Comparison of ENCODE assay signal across 15 cellular contexts in the genomic region with DNA sequence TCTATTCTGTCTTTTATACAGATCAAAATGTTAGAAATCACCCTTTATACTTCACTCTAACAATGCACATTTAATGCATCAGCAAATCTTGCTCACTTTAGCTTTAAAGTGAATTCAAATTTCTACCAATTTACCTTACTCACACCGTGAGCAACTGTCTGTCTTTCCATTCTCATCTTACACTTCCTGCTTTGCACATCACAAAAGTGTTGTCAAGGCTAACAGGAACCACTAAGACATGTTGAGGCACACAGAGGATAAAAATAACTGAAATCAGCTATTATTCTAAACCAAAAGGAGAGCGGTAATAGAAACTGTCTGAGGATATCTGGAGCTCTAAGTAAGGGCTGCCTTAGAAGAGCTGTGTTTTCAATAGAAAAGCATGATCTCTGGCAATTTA.
DNase-seq lines count a peak whose midpoint lies in the region; ATAC-seq and TF ChIP-seq lines count a peak whose summit lies in the region.
"Had no signal": no experiment of that assay in that cellular context is flagged by ENCODE, and none has a peak within 500 bp of the region (broad histone marks: within the 10 kb centered on the region; RNA-seq: fewer than 3 reads in every experiment).

No MANE protein-coding gene starts in this region.

- no peaks in the 10 kb centered on the region for H3K27me3 ChIP-seq in MM.1S (replicated peaks; ENCODE audit: insufficient read depth, low read length)
- H3K27me3 ChIP-seq in SU-DHL-6 (ENCODE audit: low read length): no peaks in the 10 kb centered on the region
- H3K27me3 ChIP-seq in foreskin keratinocyte: no peaks in the 10 kb centered on the region
- no peaks in the 10 kb centered on the region for H3K27me3 ChIP-seq in neuronal stem cell (ENCODE audit: control insufficient read depth in 3 of 3, insufficient read depth in 3 of 3, low read depth in 1 of 3, low read length in 3 of 3)
- H3K27me3 ChIP-seq in tibial artery: no peaks in the 10 kb centered on the region

- no peak overlapping the region for H4K91ac ChIP-seq in neuronal stem cell (ENCODE audit: low read depth, low read length, poor library complexity)

- H3F3A ChIP-seq in MM.1S (ENCODE audit: insufficient read depth, low read length): no peaks in the 10 kb centered on the region
- no peaks in the 10 kb centered on the region for H3F3A ChIP-seq in SU-DHL-6 (ENCODE audit: insufficient read depth)

- no peak overlapping the region for H2BK120ac ChIP-seq in neuronal stem cell (ENCODE audit: low read depth, low read length)

- H4K20me1 ChIP-seq in MM.1S (ENCODE audit: insufficient read depth, low read length) (no peaks in the 10 kb centered on the region), SU-DHL-6 (ENCODE audit: low read depth, low read length) (no peaks in the 10 kb centered on the region)

- ATAC-seq in foreskin keratinocyte: peak; percentile 90
- ATAC-seq: A549, HepG2 had no signal

- H3K27ac ChIP-seq in MM.1S (ENCODE audit: low read length) (peak overlapping the region; percentile 24; the same call in 1 of the 2 replicates), SU-DHL-6 (ENCODE audit: low read depth, low read length) (no peak overlapping the region), foreskin keratinocyte (peak overlapping the region; percentile 58), neuronal stem cell (replicated peaks; ENCODE audit: low read length) (no peak overlapping the region), tibial artery (no peak overlapping the region)
- H3K27ac ChIP-seq: A549 had no signal

- H3K14ac ChIP-seq in neuronal stem cell (ENCODE audit: low read length): no peak overlapping the region

- H2BK12ac ChIP-seq in neuronal stem cell (ENCODE audit: low read length): no peak overlapping the region

- intact Hi-C loops in tibial artery (cut with DNase I; ENCODE audit: low total_unique reads): no loop called here

- H3K4ac ChIP-seq in neuronal stem cell (ENCODE audit: low read length): no peak overlapping the region

- H3K79me1 ChIP-seq in neuronal stem cell (ENCODE audit: low read depth, low read length): no peaks in the 10 kb centered on the region

- no peaks in the 10 kb centered on the region for H3K4me1 ChIP-seq in MM.1S (ENCODE audit: low read length)
- H3K4me1 ChIP-seq in foreskin keratinocyte: peaks cover 10% of the 10 kb centered on the region
- H3K4me1 ChIP-seq in neuronal stem cell (ENCODE audit: control insufficient read depth in 2 of 2, insufficient read depth in 1 of 2, low read depth in 1 of 2, low read length in 2 of 2): no peaks in the 10 kb centered on the region
- H3K4me1 ChIP-seq in tibial artery: no peaks in the 10 kb centered on the region
- H3K4me1 ChIP-seq: A549, Caco-2 had no signal

- H4K8ac ChIP-seq in neuronal stem cell (ENCODE audit: low read depth, low read length): no peak overlapping the region

- H3K9ac ChIP-seq in MM.1S (ENCODE audit: low read length) (no peak overlapping the region), SU-DHL-6 (ENCODE audit: low read length) (no peak overlapping the region), neuronal stem cell (ENCODE audit: low read depth, low read length, poor library complexity) (no peak overlapping the region)

- no peaks in the 10 kb centered on the region for H3K9me3 ChIP-seq in MM.1S (replicated peaks; ENCODE audit: insufficient read depth, low read length)
- H3K9me3 ChIP-seq in SU-DHL-6 (ENCODE audit: insufficient read depth, low read length): peaks cover 8% of the 10 kb centered on the region; the same call in 1 of the 2 replicates
- no peaks in the 10 kb centered on the region for H3K9me3 ChIP-seq in neuronal stem cell (replicated peaks in 1 of 2; ENCODE audit: control insufficient read depth in 2 of 2, insufficient read depth in 1 of 2, low read depth in 1 of 2, low read length in 2 of 2)
- H3K9me3 ChIP-seq in tibial artery: peaks cover 0 to 3% (median 0%) of the 10 kb centered on the region in 3 donors
- H3K9me3 ChIP-seq: A549, Caco-2 had no signal

- H3K36me3 ChIP-seq in MM.1S (replicated peaks; ENCODE audit: insufficient read depth, low read length) (no peaks in the 10 kb centered on the region), SU-DHL-6 (ENCODE audit: low read length) (no peaks in the 10 kb centered on the region), neuronal stem cell (replicated peaks in 1 of 2; ENCODE audit: control insufficient read depth in 2 of 2, insufficient read depth in 2 of 2, low read length in 2 of 2) (no peaks in the 10 kb centered on the region), tibial artery (no peaks in the 10 kb centered on the region)

- H2AFZ ChIP-seq in MM.1S (ENCODE audit: low read length) (no peak overlapping the region), SU-DHL-6 (ENCODE audit: low read depth, low read length, severe bottlenecking) (peak overlapping the region; percentile 86), neuronal stem cell (ENCODE audit: low read length) (peak overlapping the region; percentile 68)

- no CpG with 5 or more reads among the region's 2 CpGs for WGBS in neuronal stem cell (ENCODE audit: extremely low coverage in 2 of 2, insufficient read length in 2 of 2, insufficient replicate concordance in 1 of 2), 2 donors

- H3K79me2 ChIP-seq in MM.1S (ENCODE audit: low read length) (no peaks in the 10 kb centered on the region), SU-DHL-6 (ENCODE audit: insufficient read depth, low read length) (no peaks in the 10 kb centered on the region)

- H2BK15ac ChIP-seq in neuronal stem cell (ENCODE audit: low read length): no peak overlapping the region

- no peak overlapping the region for H2BK5ac ChIP-seq in neuronal stem cell (ENCODE audit: low read length)

- H3K23ac ChIP-seq in neuronal stem cell (ENCODE audit: low read depth, low read length, poor library complexity): no peak overlapping the region

- DNase-seq in MM.1S (peak; percentile 64), foreskin keratinocyte (peak; percentile 72 to 85), neuronal stem cell (ENCODE audit: low spot score) (no peak), tibial artery (no peak), NCI-H187 treated with DMSO at 0.1 percent for 48 hours (lab: John Stamatoyannopoulos, UW) (no peak)
- no peak for DNase-seq in central memory CD4-positive, alpha-beta T cell
- DNase-seq: Caco-2; CD8-positive, alpha-beta memory T cell; DND-41; GDM1; HCEC 1CT; HFFc6 had no signal

- H3K9me2 ChIP-seq in MM.1S (replicated peaks; ENCODE audit: insufficient read depth, low read length) (no peaks in the 10 kb centered on the region), SU-DHL-6 (replicated peaks; ENCODE audit: insufficient read depth, low read length) (no peaks in the 10 kb centered on the region)

- no peak overlapping the region for H3K18ac ChIP-seq in neuronal stem cell (ENCODE audit: low read length)

- no peak overlapping the region for H2AK5ac ChIP-seq in neuronal stem cell (ENCODE audit: low read depth, low read length)

- no peak overlapping the region for H3K4me2 ChIP-seq in MM.1S (ENCODE audit: low read depth, low read length)
- H3K4me2 ChIP-seq in SU-DHL-6 (ENCODE audit: low read depth, low read length, poor library complexity, severe bottlenecking): no peak overlapping the region
- H3K4me2 ChIP-seq in neuronal stem cell (ENCODE audit: insufficient read depth, low read length, poor library complexity, severe bottlenecking): no peak overlapping the region
- H3K4me2 ChIP-seq: A549 had no signal

- H3K4me3 ChIP-seq in MM.1S (ENCODE audit: low read length): no peak overlapping the region
- H3K4me3 ChIP-seq in SU-DHL-6 (ENCODE audit: insufficient read depth, low read length, poor library complexity, severe bottlenecking): no peak overlapping the region
- H3K4me3 ChIP-seq in neuronal stem cell (ENCODE audit: low read length in 2 of 2): no peak overlapping the region
- H3K4me3 ChIP-seq in tibial artery: no peak overlapping the region
- H3K4me3 ChIP-seq: A549 had no signal

- TF ChIP-seq CTCF in MM.1S (IDR thresholded peaks at IDR 0.05; ENCODE audit: low read length) (no peak), SU-DHL-6 (IDR thresholded peaks at IDR 0.05; ENCODE audit: insufficient read depth, low read length, poor library complexity, severe bottlenecking) (no peak), foreskin keratinocyte (conservative IDR thresholded peaks at IDR 0.05) (no peak), tibial artery (IDR thresholded peaks at IDR 0.05) (no peak)

Comparison
In these comparisons a context has a peak if more than half of its experiments do, and no peak if none do; other contexts are left out.
1. DNase-seq: peak in MM.1S (single experiment) and foreskin keratinocyte (2 of 2); none in neuronal stem cell (single experiment), tibial artery (0 of 2), central memory CD4-positive, alpha-beta T cell (single experiment) and NCI-H187 treated with DMSO at 0.1 percent for 48 hours (single experiment).
2. H3K27ac ChIP-seq: peak in MM.1S (single experiment) and foreskin keratinocyte (single experiment); none in SU-DHL-6 (single experiment), neuronal stem cell (single experiment) and tibial artery (0 of 2).